In genomic region chr5:10832987-10833386, GRCh38 we compare ENCODE assay signal across 1 cellular context.
TF ChIP-seq lines count a peak whose summit lies in the region.

No MANE protein-coding gene starts in this region.

TF ChIP-seq in IMR-90, 13 proteins besides CTCF, POLR2A, EP300 and RAD21 (continued from another document):
- TF ChIP-seq NFE2L2 (IDR thresholded peaks at IDR 0.05; ENCODE audit: low read depth, low read length) (no peak), CEBPB (IDR thresholded peaks at IDR 0.05; ENCODE audit: low read depth, low read length) (no peak), MAZ (IDR thresholded peaks at IDR 0.05; ENCODE audit: borderline replicate concordance, low read depth, low read length) (no peak), SMC3 (IDR thresholded peaks at IDR 0.05; ENCODE audit: low read depth, low read length) (no peak), MXI1 (IDR thresholded peaks at IDR 0.05; ENCODE audit: borderline replicate concordance, low read depth, low read length) (no peak), RFX5 (IDR thresholded peaks at IDR 0.05; ENCODE audit: low read depth, low read length) (no peak), RCOR1 (IDR thresholded peaks at IDR 0.05; ENCODE audit: insufficient replicate concordance, low read length) (no peak), FOS (IDR thresholded peaks at IDR 0.05; ENCODE audit: low read depth, low read length) (no peak), BHLHE40 (IDR thresholded peaks at IDR 0.05; ENCODE audit: low read depth, low read length) (no peak), CHD1 (IDR thresholded peaks at IDR 0.05; ENCODE audit: low read depth, low read length) (no peak), MAFK (IDR thresholded peaks at IDR 0.05; ENCODE audit: low read depth, low read length) (no peak)
- TF ChIP-seq, protein P1, sequence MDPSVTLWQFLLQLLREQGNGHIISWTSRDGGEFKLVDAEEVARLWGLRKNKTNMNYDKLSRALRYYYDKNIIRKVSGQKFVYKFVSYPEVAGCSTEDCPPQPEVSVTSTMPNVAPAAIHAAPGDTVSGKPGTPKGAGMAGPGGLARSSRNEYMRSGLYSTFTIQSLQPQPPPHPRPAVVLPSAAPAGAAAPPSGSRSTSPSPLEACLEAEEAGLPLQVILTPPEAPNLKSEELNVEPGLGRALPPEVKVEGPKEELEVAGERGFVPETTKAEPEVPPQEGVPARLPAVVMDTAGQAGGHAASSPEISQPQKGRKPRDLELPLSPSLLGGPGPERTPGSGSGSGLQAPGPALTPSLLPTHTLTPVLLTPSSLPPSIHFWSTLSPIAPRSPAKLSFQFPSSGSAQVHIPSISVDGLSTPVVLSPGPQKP (IDR thresholded peaks at IDR 0.05; ENCODE audit: borderline replicate concordance, low read depth, low read length), result no peak
TF ChIP-seq in IMR-90: peak in this region for 0.
